In the genomic region with DNA sequence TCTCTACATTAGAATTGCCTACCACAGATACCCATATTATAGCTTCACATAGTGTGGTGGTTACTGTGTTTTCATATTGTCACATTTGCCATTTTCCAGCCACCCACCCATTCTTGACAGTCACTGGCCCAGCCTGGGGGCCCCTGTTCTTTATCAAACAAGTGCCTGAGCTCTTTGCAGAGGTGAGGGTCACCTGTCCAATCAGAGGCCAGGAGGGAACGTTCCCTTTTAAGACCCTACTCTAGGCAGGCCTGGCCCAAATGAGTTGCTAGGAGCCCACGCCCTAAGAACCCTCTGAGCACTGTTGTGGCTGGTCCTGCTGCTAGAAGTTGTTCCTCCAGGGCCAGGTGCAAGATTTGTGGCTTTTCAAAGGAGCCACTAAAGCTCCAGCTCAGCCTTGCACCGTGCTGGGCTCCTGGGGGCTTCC, we compare ENCODE assay signal across 24 cellular contexts. TPM values are rescaled to one million over a fixed set of nuclear protein-coding genes. Genes with fewer than 3 reads are reported as not detected.
DNase-seq lines count a peak whose midpoint lies in the region; ATAC-seq and TF ChIP-seq lines count a peak whose summit lies in the region.
"Had no signal": no experiment of that assay in that cellular context is flagged by ENCODE, and none has a peak within 500 bp of the region (broad histone marks: within the 10 kb centered on the region; RNA-seq: fewer than 3 reads in every experiment).

No MANE protein-coding gene starts in this region.

- H3K27ac Mint-ChIP-seq in activated CD8-positive, alpha-beta T cell treated with anti-CD3 and anti-CD28 coated beads for 36 hours: peak overlapping the region; percentile 83
- no peak overlapping the region for H3K27ac Mint-ChIP-seq in activated CD8-positive, alpha-beta T cell treated with anti-CD3 and anti-CD28 coated beads, Interleukin-2, amount 10 ng/mL, durations not matched to agents 7 days and 5 days
- peak overlapping the region; percentile 92 for H3K27ac Mint-ChIP-seq in activated T-helper 1 cell treated with anti-CD3 and anti-CD28 coated beads, Interleukin-12 subunit alpha, Interleukin-12 subunit beta, Interleukin-2, Interleukin-4 antibody, amounts not matched to agents 30 ng/mL and 10 ng/mL and 1 ng/mL, durations not matched to agents 14 hours and 24 hours and 36 hours
- H3K27ac Mint-ChIP-seq: stimulated activated naive B cell treated with anti-CD40 and anti-IgM and Interleukin-4, amounts not matched to agents 10 μg/mL and 1 μg/mL and 100 μg/mL, for 72 hours had no signal

- DNase-seq in activated CD8-positive, alpha-beta T cell treated with anti-CD3 and anti-CD28 coated beads for 36 hours: peak; percentile 75
- no peak for DNase-seq in activated CD8-positive, alpha-beta T cell treated with anti-CD3 and anti-CD28 coated beads, Interleukin-2, amount 10 ng/mL, durations not matched to agents 7 days and 5 days
- peak; percentile 5 for DNase-seq in H7
- peak; percentile 19 for DNase-seq in activated T-helper 1 cell treated with anti-CD3 and anti-CD28 coated beads, Interleukin-12 subunit alpha, Interleukin-12 subunit beta, Interleukin-2, Interleukin-4 antibody, amounts not matched to agents 30 ng/mL and 10 ng/mL and 1 ng/mL, durations not matched to agents 14 hours and 24 hours and 36 hours (ENCODE audit: low spot score)
- DNase-seq in stimulated activated CD4-positive, alpha-beta T cell treated with anti-CD3 and anti-CD28 coated beads, Interleukin-2, amount 100 ng/mL, for 48 hours: peak; percentile 7 to 26
- DNase-seq: body of pancreas; DMS 273 treated with DMSO at 0.1 percent for 48 hours; GM23248; NCI-H146; NCI-H82; posterior cingulate gyrus; stimulated activated naive B cell treated with anti-CD40 and anti-IgM and Interleukin-4, amounts not matched to agents 10 μg/mL and 1 μg/mL and 100 μg/mL, for 72 hours; upper lobe of left lung had no signal

- no peaks in the 10 kb centered on the region for H3K36me3 Mint-ChIP-seq in activated CD8-positive, alpha-beta T cell treated with anti-CD3 and anti-CD28 coated beads for 36 hours (ENCODE audit: low read depth)
- no peaks in the 10 kb centered on the region for H3K36me3 Mint-ChIP-seq in activated CD8-positive, alpha-beta T cell treated with anti-CD3 and anti-CD28 coated beads, Interleukin-2, amount 10 ng/mL, durations not matched to agents 7 days and 5 days (ENCODE audit: low read depth)
- H3K36me3 Mint-ChIP-seq in activated T-helper 1 cell treated with anti-CD3 and anti-CD28 coated beads, Interleukin-12 subunit alpha, Interleukin-12 subunit beta, Interleukin-2, Interleukin-4 antibody, amounts not matched to agents 30 ng/mL and 10 ng/mL and 1 ng/mL, durations not matched to agents 14 hours and 24 hours and 36 hours (ENCODE audit: low read depth): no peaks in the 10 kb centered on the region
- H3K36me3 Mint-ChIP-seq: stimulated activated naive B cell treated with anti-CD40 and anti-IgM and Interleukin-4, amounts not matched to agents 10 μg/mL and 1 μg/mL and 100 μg/mL, for 72 hours had no signal

- POLR2A ChIA-PET in activated CD8-positive, alpha-beta T cell treated with anti-CD3 and anti-CD28 coated beads for 36 hours (lab: Charles Lee): interaction anchor here (0.6 to 2.6 kb wide), 5 partner anchors 12 to 283 kb away, joined by 3 to 6 read pairs (median 4); no protein-coding TSS in a partner anchor
- POLR2A ChIA-PET in activated CD8-positive, alpha-beta T cell treated with anti-CD3 and anti-CD28 coated beads, Interleukin-2, amount 10 ng/mL, durations not matched to agents 7 days and 5 days (lab: Charles Lee): interaction anchor here (0.6 kb wide), 1 partner anchor 31 kb away, joined by 3 read pairs; no protein-coding TSS in a partner anchor

- no peak overlapping the region for H3K4me3 Mint-ChIP-seq in activated CD8-positive, alpha-beta T cell treated with anti-CD3 and anti-CD28 coated beads for 36 hours
- no peak overlapping the region for H3K4me3 Mint-ChIP-seq in activated CD8-positive, alpha-beta T cell treated with anti-CD3 and anti-CD28 coated beads, Interleukin-2, amount 10 ng/mL, durations not matched to agents 7 days and 5 days
- H3K4me3 Mint-ChIP-seq in activated T-helper 1 cell treated with anti-CD3 and anti-CD28 coated beads, Interleukin-12 subunit alpha, Interleukin-12 subunit beta, Interleukin-2, Interleukin-4 antibody, amounts not matched to agents 30 ng/mL and 10 ng/mL and 1 ng/mL, durations not matched to agents 14 hours and 24 hours and 36 hours: no peak overlapping the region
- H3K4me3 Mint-ChIP-seq: stimulated activated naive B cell treated with anti-CD40 and anti-IgM and Interleukin-4, amounts not matched to agents 10 μg/mL and 1 μg/mL and 100 μg/mL, for 72 hours had no signal

- peaks cover 1% of the 10 kb centered on the region; the same call in 1 of the 2 replicates for H3K27me3 ChIP-seq in H7 (ENCODE audit: control insufficient read depth, insufficient read depth, low read length)
- H3K27me3 ChIP-seq: BLaER1 treated with 17β-estradiol and CSF1 and Interleukin-3, amounts not matched to agents 10 nM and 100 nM; body of pancreas; upper lobe of left lung had no signal

- no peak for TF ChIP-seq CTCF in activated CD8-positive, alpha-beta T cell treated with anti-CD3 and anti-CD28 coated beads for 36 hours (IDR thresholded peaks at IDR 0.05)

- peak; percentile 60 for ATAC-seq in activated CD8-positive, alpha-beta T cell treated with anti-CD3 and anti-CD28 coated beads for 36 hours
- no peak for ATAC-seq in activated CD8-positive, alpha-beta T cell treated with anti-CD3 and anti-CD28 coated beads, Interleukin-2, amount 10 ng/mL, durations not matched to agents 7 days and 5 days
- ATAC-seq in HG02938 (IDR thresholded peaks at IDR 0.05; ENCODE audit: unreplicated experiment) (no peak), GM21381 (IDR thresholded peaks at IDR 0.05; ENCODE audit: unreplicated experiment) (no peak), HG02759 (IDR thresholded peaks at IDR 0.05; ENCODE audit: unreplicated experiment) (no peak)
- ATAC-seq: body of pancreas; PC-3; stimulated activated naive B cell treated with anti-CD40 and anti-IgM and Interleukin-4, amounts not matched to agents 10 μg/mL and 1 μg/mL and 100 μg/mL, for 72 hours had no signal

- H3K4me1 Mint-ChIP-seq in activated CD8-positive, alpha-beta T cell treated with anti-CD3 and anti-CD28 coated beads for 36 hours (ENCODE audit: low read depth): peaks cover 36% of the 10 kb centered on the region
- H3K4me1 Mint-ChIP-seq in activated CD8-positive, alpha-beta T cell treated with anti-CD3 and anti-CD28 coated beads, Interleukin-2, amount 10 ng/mL, durations not matched to agents 7 days and 5 days (ENCODE audit: low read depth): peaks cover 16% of the 10 kb centered on the region
- peaks cover 41% of the 10 kb centered on the region for H3K4me1 Mint-ChIP-seq in activated T-helper 1 cell treated with anti-CD3 and anti-CD28 coated beads, Interleukin-12 subunit alpha, Interleukin-12 subunit beta, Interleukin-2, Interleukin-4 antibody, amounts not matched to agents 30 ng/mL and 10 ng/mL and 1 ng/mL, durations not matched to agents 14 hours and 24 hours and 36 hours (ENCODE audit: low read depth)

- no peaks in the 10 kb centered on the region for H3K27me3 Mint-ChIP-seq in activated CD8-positive, alpha-beta T cell treated with anti-CD3 and anti-CD28 coated beads for 36 hours
- no peaks in the 10 kb centered on the region for H3K27me3 Mint-ChIP-seq in activated CD8-positive, alpha-beta T cell treated with anti-CD3 and anti-CD28 coated beads, Interleukin-2, amount 10 ng/mL, durations not matched to agents 7 days and 5 days (ENCODE audit: low read depth)
- H3K27me3 Mint-ChIP-seq in activated T-helper 1 cell treated with anti-CD3 and anti-CD28 coated beads, Interleukin-12 subunit alpha, Interleukin-12 subunit beta, Interleukin-2, Interleukin-4 antibody, amounts not matched to agents 30 ng/mL and 10 ng/mL and 1 ng/mL, durations not matched to agents 14 hours and 24 hours and 36 hours (ENCODE audit: insufficient read depth): peaks cover 6% of the 10 kb centered on the region
- H3K27me3 Mint-ChIP-seq: stimulated activated naive B cell treated with anti-CD40 and anti-IgM and Interleukin-4, amounts not matched to agents 10 μg/mL and 1 μg/mL and 100 μg/mL, for 72 hours had no signal

- no peak overlapping the region for H3K4me3 ChIP-seq in H7 (ENCODE audit: insufficient read depth, low read depth, low read length)
- H3K4me3 ChIP-seq: BLaER1 treated with 17β-estradiol and CSF1 and Interleukin-3, amounts not matched to agents 10 nM and 100 nM; body of pancreas; coronary artery; GM23248; upper lobe of left lung had no signal

- H3K9me3 Mint-ChIP-seq in activated CD8-positive, alpha-beta T cell treated with anti-CD3 and anti-CD28 coated beads for 36 hours: no peaks in the 10 kb centered on the region
- H3K9me3 Mint-ChIP-seq in activated CD8-positive, alpha-beta T cell treated with anti-CD3 and anti-CD28 coated beads, Interleukin-2, amount 10 ng/mL, durations not matched to agents 7 days and 5 days (ENCODE audit: insufficient read depth): no peaks in the 10 kb centered on the region
- H3K9me3 Mint-ChIP-seq in activated T-helper 1 cell treated with anti-CD3 and anti-CD28 coated beads, Interleukin-12 subunit alpha, Interleukin-12 subunit beta, Interleukin-2, Interleukin-4 antibody, amounts not matched to agents 30 ng/mL and 10 ng/mL and 1 ng/mL, durations not matched to agents 14 hours and 24 hours and 36 hours: no peaks in the 10 kb centered on the region

- no peaks in the 10 kb centered on the region for H3K36me3 ChIP-seq in H7 (replicated peaks; ENCODE audit: control insufficient read depth, insufficient read depth, low read length)
- H3K36me3 ChIP-seq: BLaER1 treated with 17β-estradiol and CSF1 and Interleukin-3, amounts not matched to agents 10 nM and 100 nM; upper lobe of left lung had no signal

- CTCF ChIA-PET in activated CD8-positive, alpha-beta T cell treated with anti-CD3 and anti-CD28 coated beads for 36 hours (lab: Charles Lee): interaction anchor here (1.1 to 4.9 kb wide), 5 partner anchors 9 to 167 kb away, joined by 3 to 28 read pairs (median 13); no protein-coding TSS in a partner anchor
- CTCF ChIA-PET in activated CD8-positive, alpha-beta T cell treated with anti-CD3 and anti-CD28 coated beads, Interleukin-2, amount 10 ng/mL, durations not matched to agents 7 days and 5 days (lab: Charles Lee): interaction anchor here (1.4 to 4.5 kb wide), 7 partner anchors 14 to 166 kb away, joined by 3 to 20 read pairs (median 7); no protein-coding TSS in a partner anchor

- intact Hi-C loops in activated CD8-positive, alpha-beta T cell treated with anti-CD3 and anti-CD28 coated beads for 36 hours (cut with micrococcal nuclease): no loop called here
- intact Hi-C loops in activated T-helper 1 cell treated with anti-CD3 and anti-CD28 coated beads, Interleukin-12 subunit alpha, Interleukin-12 subunit beta, Interleukin-2, Interleukin-4 antibody, amounts not matched to agents 30 ng/mL and 10 ng/mL and 1 ng/mL, durations not matched to agents 14 hours and 24 hours and 36 hours (cut with micrococcal nuclease): loop anchor here (1.0 to 5.0 kb wide), 4 partner anchors 31 to 203 kb away; no protein-coding TSS in a partner anchor

RNA-seq across cellular contexts. Expression of a gene that starts 5.2 kb away (rescaled TPM):
- not detected for total RNA-seq in activated CD8-positive, alpha-beta T cell treated with anti-CD3 and anti-CD28 coated beads for 36 hours
- not detected for total RNA-seq in activated CD8-positive, alpha-beta T cell treated with anti-CD3 and anti-CD28 coated beads, Interleukin-2, amount 10 ng/mL, durations not matched to agents 7 days and 5 days
- 0.62 and 1.00 TPM in 2 replicates for total RNA-seq in H7 (2014; rRNA removed; shearing (Covaris generic))
- not detected in 2 replicates for total RNA-seq in activated T-helper 1 cell treated with anti-CD3 and anti-CD28 coated beads, Interleukin-12 subunit alpha, Interleukin-12 subunit beta, Interleukin-2, Interleukin-4 antibody, amounts not matched to agents 30 ng/mL and 10 ng/mL and 1 ng/mL, durations not matched to agents 14 hours and 24 hours and 36 hours
- total RNA-seq: A673, body of pancreas, GM23248, lung microvascular endothelial cell, MCF 10A, myocyte, SK-MEL-5 had no signal
